1 cellular context compared by ENCODE assay signal in the genomic region with DNA sequence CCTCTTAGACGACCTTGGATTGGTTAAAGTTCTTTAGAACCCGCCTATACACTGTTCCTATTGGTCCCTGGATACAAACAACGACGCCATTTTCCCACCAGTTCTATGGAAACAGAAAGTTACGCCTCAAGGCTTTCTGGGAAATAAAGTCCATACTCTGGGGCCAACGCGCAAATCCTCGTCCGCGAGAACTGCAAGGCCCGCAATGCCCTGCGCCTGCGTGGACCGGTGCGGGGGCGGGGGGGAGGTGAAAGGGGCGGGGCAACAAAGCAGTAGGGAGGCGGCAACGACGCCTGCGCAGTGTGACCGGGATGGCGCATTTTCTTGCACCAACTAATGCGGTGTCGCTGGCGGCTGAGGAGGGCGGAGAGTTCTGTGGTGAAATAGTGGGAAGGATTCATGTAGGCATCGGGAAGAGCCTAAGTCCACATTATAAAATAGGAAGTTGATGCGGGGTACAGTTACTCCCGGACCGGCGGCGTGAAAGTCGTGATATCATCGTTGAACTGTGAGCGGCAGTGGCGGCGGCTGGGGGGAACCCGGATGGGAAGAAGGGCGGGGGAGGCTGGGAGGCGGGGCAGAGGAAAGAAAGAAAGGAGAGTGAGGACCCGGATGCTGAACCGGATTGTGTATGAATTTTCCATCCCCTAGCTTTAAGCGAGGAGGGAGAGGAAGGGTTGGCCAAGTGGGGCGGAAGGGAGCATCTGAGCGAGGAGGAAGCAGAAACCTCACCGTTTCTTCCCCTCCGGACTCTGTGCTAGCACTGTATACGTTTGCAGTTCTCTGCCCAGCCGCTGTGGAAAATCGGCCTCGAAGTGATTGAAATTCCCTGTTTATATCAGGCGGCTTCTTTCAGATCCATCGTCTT.
TF ChIP-seq lines count a peak whose summit lies in the region.

A gene (plus strand): TSS at position 300 of the 868 bp plus-strand sequence. CDS start 6,695 bp downstream, outside the sequence.

TF ChIP-seq in H1, 55 proteins besides CTCF, POLR2A, EP300 and RAD21 (continued from another document):
- TF ChIP-seq, protein P1, sequence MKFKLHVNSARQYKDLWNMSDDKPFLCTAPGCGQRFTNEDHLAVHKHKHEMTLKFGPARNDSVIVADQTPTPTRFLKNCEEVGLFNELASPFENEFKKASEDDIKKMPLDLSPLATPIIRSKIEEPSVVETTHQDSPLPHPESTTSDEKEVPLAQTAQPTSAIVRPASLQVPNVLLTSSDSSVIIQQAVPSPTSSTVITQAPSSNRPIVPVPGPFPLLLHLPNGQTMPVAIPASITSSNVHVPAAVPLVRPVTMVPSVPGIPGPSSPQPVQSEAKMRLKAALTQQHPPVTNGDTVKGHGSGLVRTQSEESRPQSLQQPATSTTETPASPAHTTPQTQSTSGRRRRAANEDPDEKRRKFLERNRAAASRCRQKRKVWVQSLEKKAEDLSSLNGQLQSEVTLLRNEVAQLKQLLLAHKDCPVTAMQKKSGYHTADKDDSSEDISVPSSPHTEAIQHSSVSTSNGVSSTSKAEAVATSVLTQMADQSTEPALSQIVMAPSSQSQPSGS (IDR thresholded peaks at IDR 0.05; ENCODE audit: low read length) = peak; percentile 82
- no peak for TF ChIP-seq KDM5A (IDR thresholded peaks at IDR 0.05; ENCODE audit: low read length)
- TF ChIP-seq CBX5 (IDR thresholded peaks at IDR 0.05; ENCODE audit: low read depth, low read length) = no peak
- no peak for TF ChIP-seq SAP30 (IDR thresholded peaks at IDR 0.05; ENCODE audit: insufficient read depth, insufficient replicate concordance, low read length)
- TF ChIP-seq EGR1 (IDR thresholded peaks at IDR 0.05; ENCODE audit: borderline replicate concordance, low read depth, low read length) = peak; percentile 98
- TF ChIP-seq TAF1 (IDR thresholded peaks at IDR 0.05; ENCODE audit: low read depth, low read length) = peak; percentile 91
- TF ChIP-seq SIRT6 (IDR thresholded peaks at IDR 0.05; ENCODE audit: low read length) = no peak
- peak; percentile 76 for TF ChIP-seq ASH2L (IDR thresholded peaks at IDR 0.05; ENCODE audit: low read length)
- TF ChIP-seq CHD2 (IDR thresholded peaks at IDR 0.05; ENCODE audit: low read length) = peak; percentile 75
- peak; percentile 37 for TF ChIP-seq NRF1 (IDR thresholded peaks at IDR 0.05; ENCODE audit: low read depth, low read length)
- peak; percentile 89 for TF ChIP-seq YY1 (IDR thresholded peaks at IDR 0.05; ENCODE audit: low read depth, low read length)
- TF ChIP-seq CHD1 (IDR thresholded peaks at IDR 0.05; ENCODE audit: low read depth, low read length) = no peak
- no peak for TF ChIP-seq RFX5 (IDR thresholded peaks at IDR 0.05; ENCODE audit: borderline replicate concordance, low read depth, low read length)
- TF ChIP-seq JUND (IDR thresholded peaks at IDR 0.05; ENCODE audit: low read length) = 0 out of 2 replicates have a peak, but pooled peaks have one; percentile 30
- TF ChIP-seq MAFK (IDR thresholded peaks at IDR 0.05; ENCODE audit: low read depth, low read length) = no peak
- TF ChIP-seq SIN3A (conservative IDR thresholded peaks at IDR 0.05 in 1 of 2, IDR thresholded peaks at IDR 0.05 in 1 of 2; ENCODE audit: low read depth in 1 of 2, low read length in 2 of 2) = peak; percentile 20 to 55; a peak in 1 of 4 replicates
- TF ChIP-seq SP1 (IDR thresholded peaks at IDR 0.05; ENCODE audit: low read depth, low read length) = peak; percentile 93
- TF ChIP-seq HDAC2 (IDR thresholded peaks at IDR 0.05; ENCODE audit: borderline replicate concordance in 1 of 2, low read depth in 2 of 2, low read length in 2 of 2) = 0 out of 4 replicates have a peak, but pooled peaks of 1 of the 2 experiments have one; percentile 36
- TF ChIP-seq, protein P2, sequence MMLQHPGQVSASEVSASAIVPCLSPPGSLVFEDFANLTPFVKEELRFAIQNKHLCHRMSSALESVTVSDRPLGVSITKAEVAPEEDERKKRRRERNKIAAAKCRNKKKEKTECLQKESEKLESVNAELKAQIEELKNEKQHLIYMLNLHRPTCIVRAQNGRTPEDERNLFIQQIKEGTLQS (IDR thresholded peaks at IDR 0.05; ENCODE audit: insufficient read depth, low read depth, low read length) = no peak
- TF ChIP-seq EZH2 (IDR thresholded peaks at IDR 0.05; ENCODE audit: low read depth, low read length, severe bottlenecking) = no peak
- no peak for TF ChIP-seq BRCA1 (IDR thresholded peaks at IDR 0.05; ENCODE audit: low read depth, low read length)
- TF ChIP-seq RNF2 (IDR thresholded peaks at IDR 0.05; ENCODE audit: borderline replicate concordance, low read depth, low read length, missing control alignments, poor library complexity, severe bottlenecking) = no peak
- no peak for TF ChIP-seq KDM4A (IDR thresholded peaks at IDR 0.05; ENCODE audit: low read depth, low read length, severe bottlenecking)
- peak; percentile 62 for TF ChIP-seq TAF7 (optimal IDR thresholded peaks at IDR 0.05; ENCODE audit: borderline replicate concordance, low read depth, low read length)
- no peak for TF ChIP-seq RXRA (IDR thresholded peaks at IDR 0.05; ENCODE audit: insufficient read depth, low read depth, low read length)
- peak; percentile 91; the same call in 1 of the 2 replicates for TF ChIP-seq RBBP5 (IDR thresholded peaks at IDR 0.05; ENCODE audit: borderline replicate concordance, low read depth, low read length)
- TF ChIP-seq TBP (IDR thresholded peaks at IDR 0.05; ENCODE audit: low read depth, low read length) = peak; percentile 87
- peak; percentile 69; the same call in 1 of the 2 replicates for TF ChIP-seq SIX5 (IDR thresholded peaks at IDR 0.05; ENCODE audit: low read depth, low read length)
- peak; percentile 51; the same call in 1 of the 2 replicates for TF ChIP-seq SP2 (IDR thresholded peaks at IDR 0.05; ENCODE audit: low read length)
- TF ChIP-seq KDM1A (IDR thresholded peaks at IDR 0.05; ENCODE audit: borderline replicate concordance, low read length) = no peak
- TF ChIP-seq POLR2AphosphoS5 (IDR thresholded peaks at IDR 0.05; ENCODE audit: low read depth, low read length) = peak; percentile 89
- TF ChIP-seq, protein P3, sequence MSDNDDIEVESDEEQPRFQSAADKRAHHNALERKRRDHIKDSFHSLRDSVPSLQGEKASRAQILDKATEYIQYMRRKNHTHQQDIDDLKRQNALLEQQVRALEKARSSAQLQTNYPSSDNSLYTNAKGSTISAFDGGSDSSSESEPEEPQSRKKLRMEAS (IDR thresholded peaks at IDR 0.05) = no peak; the same call in 1 of the 2 replicates
- TF ChIP-seq, protein P4, sequence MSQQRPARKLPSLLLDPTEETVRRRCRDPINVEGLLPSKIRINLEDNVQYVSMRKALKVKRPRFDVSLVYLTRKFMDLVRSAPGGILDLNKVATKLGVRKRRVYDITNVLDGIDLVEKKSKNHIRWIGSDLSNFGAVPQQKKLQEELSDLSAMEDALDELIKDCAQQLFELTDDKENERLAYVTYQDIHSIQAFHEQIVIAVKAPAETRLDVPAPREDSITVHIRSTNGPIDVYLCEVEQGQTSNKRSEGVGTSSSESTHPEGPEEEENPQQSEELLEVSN (IDR thresholded peaks at IDR 0.05) = no peak
- TF ChIP-seq TCF12 (IDR thresholded peaks at IDR 0.05; ENCODE audit: low read depth, low read length) = no peak
- TF ChIP-seq HDAC6 (IDR thresholded peaks at IDR 0.05; ENCODE audit: low read depth, low read length) = no peak
- no peak for TF ChIP-seq FOSL1 (IDR thresholded peaks at IDR 0.05; ENCODE audit: insufficient read depth, low read depth, low read length)
- TF ChIP-seq SUZ12 (IDR thresholded peaks at IDR 0.05; ENCODE audit: low read length) = no peak
- peak; percentile 53; the same call in 1 of the 2 replicates for TF ChIP-seq GTF2F1 (IDR thresholded peaks at IDR 0.05; ENCODE audit: borderline replicate concordance, low read depth, low read length)
- TF ChIP-seq GABPA (IDR thresholded peaks at IDR 0.05; ENCODE audit: borderline replicate concordance, insufficient read depth, low read length) = peak; percentile 62; the same call in 1 of the 2 replicates
- TF ChIP-seq PHF8 (conservative IDR thresholded peaks at IDR 0.05; ENCODE audit: low read depth, low read length) = peak; percentile 99
- no peak for TF ChIP-seq ZNF274 (IDR thresholded peaks at IDR 0.05; ENCODE audit: borderline replicate concordance, extremely low read depth, low read length)
- TF ChIP-seq CREB1 (IDR thresholded peaks at IDR 0.05) = peak; percentile 68
